Comparison of ENCODE assay signal across 26 cellular contexts in the genomic region with DNA sequence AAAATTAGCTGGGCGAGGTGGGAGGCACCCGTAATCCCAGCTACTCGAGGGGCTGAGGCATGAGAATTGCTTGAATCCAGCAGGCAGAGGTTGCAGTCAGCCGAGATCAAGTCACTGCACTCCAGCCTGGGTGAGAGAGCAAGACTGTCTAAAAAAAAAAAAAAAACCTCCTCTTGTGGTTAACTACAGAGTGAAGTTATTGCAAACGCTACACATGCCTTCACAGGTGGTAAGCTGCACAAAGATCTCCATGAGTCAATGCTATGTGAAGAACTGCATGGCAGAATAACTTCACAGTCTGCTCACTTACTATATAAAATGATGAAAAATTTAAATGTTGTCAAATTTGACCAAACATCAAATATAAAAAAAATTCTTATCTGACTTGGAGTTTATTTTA.
"Had no signal": no experiment of that assay in that cellular context is flagged by ENCODE, and none has a peak within 500 bp of the region (broad histone marks: within the 10 kb centered on the region; RNA-seq: fewer than 3 reads in every experiment).

No MANE protein-coding gene starts in this region.

- DNase-seq: activated CD4-positive, alpha-beta T cell treated with anti-CD3 and anti-CD28 coated beads for 36 hours; activated CD8-positive, alpha-beta memory T cell treated with anti-CD3 and anti-CD28 coated beads, Interleukin-2, amount 50 U/mL, for 4 hours; activated CD8-positive, alpha-beta T cell treated with anti-CD3 and anti-CD28 coated beads for 36 hours; activated naive CD4-positive, alpha-beta T cell treated with anti-CD3 and anti-CD28 coated beads, Interleukin-2, amount 50 U/mL, for 16 hours; activated naive CD8-positive, alpha-beta T cell treated with anti-CD3 and anti-CD28 coated beads, Interleukin-2, amount 10 ng/mL, durations not matched to agents 7 days and 5 days; activated T-cell treated with anti-CD3 and anti-CD28 coated beads, Interleukin-2, amount 50 U/mL, for 72 hours; adrenal gland; aorta; body of pancreas; Kasumi-1; KBM-7; NCI-H1048; NCI-H146; NCI-H187 treated with DMSO at 0.1 percent for 48 hours; NCI-H2081 treated with DMSO at 0.1 percent for 48 hours; NCI-H2171; NCI-H345; NCI-H510A; NCI-H526 treated with DMSO at 0.1 percent for 48 hours; NCI-H82; Peyer's patch; Right ventricle myocardium superior; SJCRH30; SK-N-SH; T-helper 1 cell; WERI-Rb-1 had no signal

- ATAC-seq: activated CD4-positive, alpha-beta T cell treated with anti-CD3 and anti-CD28 coated beads for 36 hours; activated CD8-positive, alpha-beta T cell treated with anti-CD3 and anti-CD28 coated beads for 36 hours; activated T-cell treated with anti-CD3 and anti-CD28 coated beads, Interleukin-2, amount 50 U/mL, for 72 hours; body of pancreas had no signal

- H3K4me3 ChIP-seq: adrenal gland, body of pancreas, Peyer's patch, SJCRH30 had no signal
